22 cellular contexts compared by ENCODE assay signal in the genomic region with DNA sequence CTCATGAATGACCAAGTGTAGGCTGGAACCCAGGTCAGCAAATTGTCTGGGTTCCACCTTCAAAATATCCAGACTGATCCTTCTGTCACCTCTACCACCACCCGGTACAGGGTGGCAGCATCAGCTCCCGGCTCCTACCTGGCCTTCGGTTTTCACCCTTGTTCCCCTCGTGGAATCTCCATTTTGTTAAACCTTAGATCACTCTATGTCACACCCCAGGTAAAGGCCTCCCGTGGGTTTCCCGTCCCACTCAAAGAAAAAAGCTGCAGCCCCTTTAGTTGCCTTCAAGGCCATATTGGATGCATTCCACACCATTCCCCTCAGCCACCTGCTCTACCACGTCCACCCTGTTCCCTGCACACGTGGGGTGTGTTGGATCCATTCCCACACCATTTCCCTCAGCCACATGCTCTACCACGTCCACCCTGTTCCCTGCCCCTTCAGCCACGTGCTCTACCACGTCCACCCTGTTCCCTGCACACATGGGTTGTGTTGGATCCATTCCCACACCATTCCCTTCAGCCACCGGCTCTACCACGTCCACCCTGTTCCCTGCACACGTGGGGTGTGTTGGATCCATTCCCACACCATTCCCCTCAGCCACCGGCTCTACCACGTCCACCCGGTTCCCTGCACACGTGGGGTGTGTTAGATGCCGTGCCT. TPM values are rescaled to one million over a fixed set of nuclear protein-coding genes. Genes with fewer than 3 reads are reported as not detected.
"Had no signal": no experiment of that assay in that cellular context is flagged by ENCODE, and none has a peak within 500 bp of the region (broad histone marks: within the 10 kb centered on the region; RNA-seq: fewer than 3 reads in every experiment).

No MANE protein-coding gene starts in this region.

- H3K4me2 ChIP-seq: hepatocyte, smooth muscle cell had no signal

- H3K27ac Mint-ChIP-seq: activated CD8-positive, alpha-beta T cell treated with anti-CD3 and anti-CD28 coated beads, Interleukin-2, amount 10 ng/mL, durations not matched to agents 7 days and 5 days; activated naive CD4-positive, alpha-beta T cell treated with anti-CD3 and anti-CD28 coated beads, Interleukin-2, amount 10 ng/mL, durations not matched to agents 7 days and 5 days; natural killer cell treated with Interleukin-12 subunit alpha and Interleukin-12 subunit beta and Interleukin-15 and Interleukin-18, amount 100 ng/mL, for 72 hours had no signal

- H3K27me3 ChIP-seq: body of pancreas, hepatocyte, right lobe of liver, thyroid gland, uterus had no signal

- H3K27ac ChIP-seq: body of pancreas, hepatocyte, neutrophil, thyroid gland, uterus, WERI-Rb-1 had no signal

- H3K4me1 Mint-ChIP-seq: activated naive CD4-positive, alpha-beta T cell treated with anti-CD3 and anti-CD28 coated beads, Interleukin-2, amount 10 ng/mL, durations not matched to agents 7 days and 5 days had no signal

- H3K4me1 ChIP-seq: body of pancreas, thyroid gland, uterus had no signal

- DNase-seq: activated CD4-positive, alpha-beta T cell treated with anti-CD3 and anti-CD28 coated beads, Interleukin-2, amount 50 U/mL, for 1 hour; activated CD4-positive, CD25-positive, alpha-beta regulatory T cell treated with anti-CD3 and anti-CD28 coated beads, Interleukin-2, amount 50 U/mL, for 72 hours; activated CD8-positive, alpha-beta T cell treated with anti-CD3 and anti-CD28 coated beads, Interleukin-2, amount 10 ng/mL, durations not matched to agents 7 days and 5 days; activated naive CD4-positive, alpha-beta T cell treated with anti-CD3 and anti-CD28 coated beads, Interleukin-2, amount 10 ng/mL, durations not matched to agents 7 days and 5 days; activated T-cell treated with anti-CD3 and anti-CD28 coated beads, Interleukin-2, amount 50 U/mL, for 48 hours; body of pancreas; dermis blood vessel endothelial cell; effector memory CD4-positive, alpha-beta T cell; foreskin melanocyte; glutamatergic neuron; right lobe of liver; stimulated activated CD4-positive, alpha-beta T cell treated with anti-CD3 and anti-CD28 coated beads, Interleukin-4, amount 100 ng/mL, for 1 hour; stimulated activated naive CD4-positive, alpha-beta T cell treated with Interleukin-2 at 50 U/mL for 16 hours; thyroid gland; WERI-Rb-1 had no signal

- H3K36me3 ChIP-seq: neutrophil, right lobe of liver, thyroid gland, uterus, WERI-Rb-1 had no signal

- H3K27me3 Mint-ChIP-seq: activated naive CD4-positive, alpha-beta T cell treated with anti-CD3 and anti-CD28 coated beads, Interleukin-2, amount 10 ng/mL, durations not matched to agents 7 days and 5 days had no signal

- H2AFZ ChIP-seq: hepatocyte had no signal

- H3K36me3 Mint-ChIP-seq: activated naive CD4-positive, alpha-beta T cell treated with anti-CD3 and anti-CD28 coated beads, Interleukin-2, amount 10 ng/mL, durations not matched to agents 7 days and 5 days had no signal

- H3K9me3 ChIP-seq: body of pancreas, neutrophil, right lobe of liver, thyroid gland had no signal

- H3K79me2 ChIP-seq: hepatocyte had no signal

- ATAC-seq: activated CD8-positive, alpha-beta T cell treated with anti-CD3 and anti-CD28 coated beads, Interleukin-2, amount 10 ng/mL, durations not matched to agents 7 days and 5 days; body of pancreas; SK-N-SH treated with all-trans-retinoic acid at 6 μM for 48 hours had no signal

- H3K4me3 ChIP-seq: body of pancreas, hepatocyte, smooth muscle cell, thyroid gland, uterus had no signal

- H3K4me3 Mint-ChIP-seq: activated CD8-positive, alpha-beta T cell treated with anti-CD3 and anti-CD28 coated beads, Interleukin-2, amount 10 ng/mL, durations not matched to agents 7 days and 5 days; activated naive CD4-positive, alpha-beta T cell treated with anti-CD3 and anti-CD28 coated beads, Interleukin-2, amount 10 ng/mL, durations not matched to agents 7 days and 5 days; natural killer cell treated with Interleukin-12 subunit alpha and Interleukin-12 subunit beta and Interleukin-15 and Interleukin-18, amount 100 ng/mL, for 72 hours had no signal

RNA-seq across cellular contexts. Expression of a gene that starts 23.8 kb away (rescaled TPM):
- total RNA-seq: body of pancreas had no signal

RNA-seq across cellular contexts. Expression of a gene that starts 24.9 kb away (rescaled TPM):
- total RNA-seq: activated CD8-positive, alpha-beta T cell treated with anti-CD3 and anti-CD28 coated beads, Interleukin-2, amount 10 ng/mL, durations not matched to agents 7 days and 5 days; T-helper 2 cell treated with Interferon-gamma antibody and Interleukin-4, amounts not matched to agents 100 ng/mL and 5 ng/mL, for 36 hours had no signal
- polyA plus RNA-seq: smooth muscle cell had no signal
